In genomic region chr11:64244966-64245365, GRCh38 we compare ENCODE assay signal across 8 cellular contexts. TPM values are rescaled to one million over a fixed set of nuclear protein-coding genes. Genes with fewer than 3 reads are reported as not detected.
DNase-seq lines count a peak whose midpoint lies in the region; ATAC-seq and TF ChIP-seq lines count a peak whose summit lies in the region.

No MANE protein-coding gene starts in this region.

- no peaks in the 10 kb centered on the region for H3K9me3 ChIP-seq in heart right ventricle
- H3K9me3 ChIP-seq in mesenchymal stem cell (ENCODE audit: control insufficient read depth, low read length) = no peaks in the 10 kb centered on the region
- no peaks in the 10 kb centered on the region for H3K9me3 ChIP-seq in vagina

- peak overlapping the region in 1 of 2 experiments; percentile 38 for H3K4ac ChIP-seq in mesenchymal stem cell (ENCODE audit: low read depth in 1 of 2, low read length in 2 of 2)

- peaks cover 0 to 2% (median 0%) of the 10 kb centered on the region in 5 experiments for H3K9me3 Mint-ChIP-seq in brain

- H3K27me3 ChIP-seq in heart right ventricle (no peaks in the 10 kb centered on the region), mesenchymal stem cell (ENCODE audit: control insufficient read depth in 1 of 2, insufficient read depth in 1 of 2, low read length in 2 of 2) (no peaks in the 10 kb centered on the region), vagina (no peaks in the 10 kb centered on the region)

- peak overlapping the region; percentile 89 for H3K4me2 ChIP-seq in mesenchymal stem cell (ENCODE audit: low read length, poor library complexity, severe bottlenecking)

- peak overlapping the region; percentile 27 for H2BK120ac ChIP-seq in mesenchymal stem cell (ENCODE audit: low read depth, low read length)

- peak overlapping the region in 7 of 10 donors; percentile 64 to 89 (median 70) for H3K4me3 ChIP-seq in heart right ventricle
- H3K4me3 ChIP-seq in mesenchymal stem cell (ENCODE audit: insufficient read depth in 1 of 2, low read depth in 1 of 2, low read length in 2 of 2) = peak overlapping the region; percentile 75 to 95
- peak overlapping the region; percentile 48 to 57 for H3K4me3 ChIP-seq in vagina

- peak overlapping the region in 1 of 2 experiments; percentile 60 for H2BK12ac ChIP-seq in mesenchymal stem cell (ENCODE audit: low read length in 2 of 2)

- peaks cover 7% of the 10 kb centered on the region for H3K36me3 Mint-ChIP-seq in brain

- H2BK15ac ChIP-seq in mesenchymal stem cell (ENCODE audit: low read depth, poor library complexity, severe bottlenecking) = no peak overlapping the region

- H3K14ac ChIP-seq in mesenchymal stem cell (ENCODE audit: low read length in 2 of 2) = peak overlapping the region in 1 of 2 experiments; percentile 57

- H3K4me1 ChIP-seq in heart right ventricle = peaks cover 19 to 53% (median 42%) of the 10 kb centered on the region in 9 donors
- H3K4me1 ChIP-seq in mesenchymal stem cell (ENCODE audit: control insufficient read depth, insufficient read depth, low read depth, low read length) = peaks cover 41% of the 10 kb centered on the region
- H3K4me1 ChIP-seq in vagina = peaks cover 47% of the 10 kb centered on the region

- peak overlapping the region; percentile 12 for H4K8ac ChIP-seq in mesenchymal stem cell (ENCODE audit: low read length)

- DNase-seq in heart right ventricle (no peak), cardiac septum (ENCODE audit: low spot score) (no peak), mesenchymal stem cell (no peak), vagina (ENCODE audit: extremely low spot score in 2 of 2) (no peak), NCI-H128 (lab: John Stamatoyannopoulos, UW; ENCODE audit: unreplicated experiment) (no peak)

- H3K4me3 Mint-ChIP-seq in brain = peak overlapping the region; percentile 89 to 93 (median 91)

- peaks cover 6% of the 10 kb centered on the region for H3K79me1 ChIP-seq in mesenchymal stem cell (replicated peaks; ENCODE audit: low read length, poor library complexity, severe bottlenecking)

- H3K4me1 Mint-ChIP-seq in brain = peaks cover 52% of the 10 kb centered on the region

- H2AK5ac ChIP-seq in mesenchymal stem cell (ENCODE audit: low read length, severe bottlenecking) = peak overlapping the region; percentile 68

- WGBS in heart right ventricle, 2 donors = 37 to 51% methylated on average over 6 of the region's 6 CpGs
- WGBS in mesenchymal stem cell = 100% methylated on average over 1 of the region's 6 CpGs

- H3K27ac ChIP-seq in heart right ventricle (peak overlapping the region in 9 of 10 donors; percentile 80 to 96 (median 84)), mesenchymal stem cell (ENCODE audit: low read length, poor library complexity, severe bottlenecking) (peak overlapping the region; percentile 79), vagina (peak overlapping the region; percentile 76)

- TF ChIP-seq CTCF in heart right ventricle (IDR thresholded peaks at IDR 0.05) = no peak
- no peak for TF ChIP-seq CTCF in brain (conservative IDR thresholded peaks at IDR 0.05)
- TF ChIP-seq CTCF in vagina (IDR thresholded peaks at IDR 0.05) = no peak

- H3K27me3 Mint-ChIP-seq in brain = no peaks in the 10 kb centered on the region

- ATAC-seq in heart right ventricle (no peak), HG03159 (IDR thresholded peaks at IDR 0.05; ENCODE audit: unreplicated experiment) (no peak), HG02763 (IDR thresholded peaks at IDR 0.05; ENCODE audit: unreplicated experiment) (no peak)

- peak overlapping the region; percentile 10 for H2BK5ac ChIP-seq in mesenchymal stem cell (ENCODE audit: low read depth, low read length, poor library complexity, severe bottlenecking)

- no peak overlapping the region for H4K91ac ChIP-seq in mesenchymal stem cell (ENCODE audit: low read length)

- peak overlapping the region in 4 of 5 experiments; percentile 58 to 98 (median 91) for H3K27ac Mint-ChIP-seq in brain

- H3K9ac ChIP-seq in mesenchymal stem cell (ENCODE audit: low read length) = peak overlapping the region; percentile 93

- intact Hi-C loops in heart right ventricle (cut with DNase I) (loop anchor here in 1 of 10 donors (5.0 kb wide), 1 partner anchor 57 kb away; the partner anchor contains the start of gene CATSPERZ), cardiac septum (cut with DNase I) (no loop called here), vagina (cut with DNase I) (no loop called here)

- no peak overlapping the region for H2AFZ ChIP-seq in mesenchymal stem cell (ENCODE audit: low read depth, low read length)

- H3K36me3 ChIP-seq in heart right ventricle (peaks cover 0 to 20% (median 0%) of the 10 kb centered on the region in 9 donors), mesenchymal stem cell (ENCODE audit: control insufficient read depth in 1 of 2, insufficient read depth in 2 of 2, low read depth in 1 of 2, low read length in 2 of 2) (peaks cover 15 to 26% of the 10 kb centered on the region in 2 experiments), vagina (peaks cover 0 to 12% of the 10 kb centered on the region in 2 donors)

- peak overlapping the region in 1 of 2 experiments; percentile 81 for H3K23ac ChIP-seq in mesenchymal stem cell (ENCODE audit: low read length in 2 of 2)

- H3K18ac ChIP-seq in mesenchymal stem cell (ENCODE audit: low read depth in 1 of 2, low read length in 2 of 2) = peak overlapping the region in 1 of 2 experiments; percentile 29

- no peak for TF ChIP-seq POLR2A in vagina (IDR thresholded peaks at IDR 0.05)

RNA-seq across cellular contexts. Expression of gene PPP1R14B, which starts 1.8 kb away (rescaled TPM):
- total RNA-seq in heart right ventricle (100 to 1,000 TPM in 4 of 10 donors, 10 to 100 TPM in 6; 52.4 to 194 (median 77.2) TPM), cardiac septum (113 TPM), vagina (85.2 TPM)
- polyA plus RNA-seq in heart right ventricle (100 to 1,000 TPM; 229 to 331 TPM), brain (ENCODE audit: insufficient read depth, low read depth, low replicate concordance) (334 TPM)
- 279 TPM for polyA plus RNA-seq in mesenchymal stem cell (2013, experiment 1 of 2)
- polyA plus RNA-seq in mesenchymal stem cell (2013, experiment 2 of 2) = 281 TPM

RNA-seq across cellular contexts. Expression of gene FKBP2, which starts 4.1 kb away (rescaled TPM):
- total RNA-seq in heart right ventricle (10 to 100 TPM; 40.2 to 82.0 (median 45.9) TPM), cardiac septum (57.8 TPM), vagina (66.0 TPM)
- polyA plus RNA-seq in heart right ventricle (100 to 1,000 TPM; 376 to 404 TPM), brain (ENCODE audit: insufficient read depth, low read depth, low replicate concordance) (247 TPM)
- polyA plus RNA-seq in mesenchymal stem cell (2013, experiment 1 of 2) = 70.1 TPM
- 68.6 TPM for polyA plus RNA-seq in mesenchymal stem cell (2013, experiment 2 of 2)

RNA-seq across cellular contexts. Expression of gene PLCB3, which starts 6.4 kb away (rescaled TPM):
- total RNA-seq in heart right ventricle = 10 to 100 TPM in 3 of 10 donors, 1 to 10 TPM in 7; 5.8 to 13.3 (median 8.7) TPM
- 10 to 100 TPM in 1 of 2 donors, 1 to 10 TPM in 1; 9.5 to 13.1 TPM for polyA plus RNA-seq in heart right ventricle
- total RNA-seq in cardiac septum = 9.6 TPM
- polyA plus RNA-seq in brain (ENCODE audit: insufficient read depth, low read depth, low replicate concordance) = 8.6 TPM
- polyA plus RNA-seq in mesenchymal stem cell (2013, experiment 1 of 2) = 22.4 TPM
- 21.6 TPM for polyA plus RNA-seq in mesenchymal stem cell (2013, experiment 2 of 2)
- 33.1 TPM for total RNA-seq in vagina

RNA-seq across cellular contexts. Expression of gene VEGFB, which starts 10.6 kb away (rescaled TPM):
- total RNA-seq in heart right ventricle (100 to 1,000 TPM; 245 to 353 (median 277) TPM), cardiac septum (261 TPM), vagina (44.9 TPM)
- polyA plus RNA-seq in heart right ventricle (100 to 1,000 TPM; 158 to 291 TPM), brain (ENCODE audit: insufficient read depth, low read depth, low replicate concordance) (232 TPM)
- polyA plus RNA-seq in mesenchymal stem cell (2013, experiment 1 of 2) = 139 TPM
- 137 TPM for polyA plus RNA-seq in mesenchymal stem cell (2013, experiment 2 of 2)

RNA-seq across cellular contexts. Expression of gene DNAJC4, which starts 14.6 kb away (rescaled TPM):
- total RNA-seq in heart right ventricle = 10 to 100 TPM; 46.6 to 64.7 (median 52.0) TPM
- polyA plus RNA-seq in heart right ventricle = 100 to 1,000 TPM in 1 of 2 donors, 10 to 100 TPM in 1; 48.0 to 173 TPM
- 51.9 TPM for total RNA-seq in cardiac septum
- 204 TPM for polyA plus RNA-seq in brain (ENCODE audit: insufficient read depth, low read depth, low replicate concordance)
- polyA plus RNA-seq in mesenchymal stem cell (2013, experiment 1 of 2) = 38.5 TPM
- 36.7 TPM for polyA plus RNA-seq in mesenchymal stem cell (2013, experiment 2 of 2)
- total RNA-seq in vagina = 43.7 TPM
